ENCODE assay signal across 13 cellular contexts in the genomic region with DNA sequence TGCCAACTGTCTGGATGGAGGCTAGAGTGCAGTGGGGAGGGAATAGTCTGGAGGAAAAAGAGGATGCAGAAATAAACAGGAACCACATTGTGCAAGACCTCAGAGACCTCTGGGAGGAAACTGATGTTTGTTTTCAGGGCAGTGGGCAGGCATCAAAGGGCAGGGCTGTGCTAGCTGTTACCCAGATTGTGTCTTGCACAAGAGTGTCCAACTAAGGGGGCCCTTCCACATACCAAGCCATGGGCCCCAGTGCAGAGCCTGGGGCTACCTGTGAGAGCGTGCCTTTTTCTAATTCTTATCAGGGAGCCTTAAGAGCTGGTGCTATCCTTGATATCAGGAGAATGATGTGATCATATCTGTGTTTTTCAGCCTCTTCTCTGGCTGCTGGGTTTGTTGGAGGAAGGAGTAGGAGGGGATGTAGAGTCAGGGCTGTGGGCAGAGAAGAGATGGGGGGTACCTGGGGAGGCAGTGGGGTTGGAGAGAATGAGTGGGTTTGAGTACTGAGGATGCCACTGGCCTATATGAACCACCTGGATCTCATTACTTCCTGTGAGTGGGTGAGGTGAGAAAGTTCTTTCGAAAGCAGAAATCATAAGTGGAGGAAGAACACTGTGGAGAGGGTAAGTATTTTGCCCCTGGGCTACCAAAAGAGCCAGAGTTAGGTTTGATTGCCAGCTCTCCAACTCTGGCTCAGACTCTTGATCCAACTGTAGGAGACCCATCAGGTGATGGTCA.
A peak's percentile ranks its signal among the peaks of the same experiment; 100 is the strongest.
DNase-seq lines count a peak whose midpoint lies in the region; ATAC-seq and TF ChIP-seq lines count a peak whose summit lies in the region.
"Had no signal": no experiment of that assay in that cellular context is flagged by ENCODE, and none has a peak within 500 bp of the region (broad histone marks: within the 10 kb centered on the region; RNA-seq: fewer than 3 reads in every experiment).

No MANE protein-coding gene starts in this region.

- H3K4me3 ChIP-seq in left ventricle myocardium inferior, result no peak overlapping the region
- H3K4me3 ChIP-seq: cardiac muscle cell, psoas muscle, suprapubic skin had no signal

- H3K27ac ChIP-seq in left ventricle myocardium inferior (replicated peaks), result no peak overlapping the region
- H3K27ac ChIP-seq: cardiac muscle cell, psoas muscle, suprapubic skin had no signal

- H3K4me3 Mint-ChIP-seq in T-helper 2 cell treated with Interferon-gamma antibody and Interleukin-4, amounts not matched to agents 5 μg/mL and 100 μg/mL, for 36 hours, result peak overlapping the region; percentile 19
- peak overlapping the region; percentile 6 to 67 for H3K4me3 Mint-ChIP-seq in effector memory CD8-positive, alpha-beta T cell

- intact Hi-C loops in left cardiac atrium (cut with DNase I) (no loop called here), left ventricle myocardium inferior (cut with micrococcal nuclease) (no loop called here)

- H3K4me1 ChIP-seq in left ventricle myocardium inferior, result no peaks in the 10 kb centered on the region
- H3K4me1 ChIP-seq: psoas muscle had no signal

- no peak for DNase-seq in left cardiac atrium
- no peak for DNase-seq in left ventricle myocardium inferior
- DNase-seq in T-helper 2 cell treated with Interferon-gamma antibody and Interleukin-4, amounts not matched to agents 5 μg/mL and 100 μg/mL, for 36 hours (ENCODE audit: low spot score), result peak; percentile 62
- no peak for DNase-seq in effector memory CD8-positive, alpha-beta T cell
- DNase-seq in stimulated activated naive CD8-positive, alpha-beta T cell treated with anti-CD3 and anti-CD28 coated beads, Interleukin-15, Interleukin-2, amounts not matched to agents 100 U/mL and 50 U/mL, for 24 hours, result peak; percentile 42
- no peak for DNase-seq in dedifferentiated amniotic fluid mesenchymal stem cell (ENCODE audit: extremely low spot score)
- no peak for DNase-seq in midbrain (lab: John Stamatoyannopoulos, UW)
- DNase-seq: NCI-H2029 treated with DMSO at 0.1 percent for 48 hours, psoas muscle had no signal

- H3K27me3 Mint-ChIP-seq in T-helper 2 cell treated with Interferon-gamma antibody and Interleukin-4, amounts not matched to agents 5 μg/mL and 100 μg/mL, for 36 hours (ENCODE audit: low read depth), result no peaks in the 10 kb centered on the region
- H3K27me3 Mint-ChIP-seq in effector memory CD8-positive, alpha-beta T cell, result no peaks in the 10 kb centered on the region

- H3K36me3 Mint-ChIP-seq in T-helper 2 cell treated with Interferon-gamma antibody and Interleukin-4, amounts not matched to agents 5 μg/mL and 100 μg/mL, for 36 hours (ENCODE audit: low read depth), result peaks cover 12% of the 10 kb centered on the region
- H3K36me3 Mint-ChIP-seq in effector memory CD8-positive, alpha-beta T cell (ENCODE audit: insufficient read depth), result no peaks in the 10 kb centered on the region

- peak; percentile 12 to 46 for ATAC-seq in left cardiac atrium
- ATAC-seq in effector memory CD8-positive, alpha-beta T cell (replicated peaks), result peak; percentile 78
- peak; percentile 94 for ATAC-seq in stimulated activated naive CD8-positive, alpha-beta T cell treated with anti-CD3 and anti-CD28 coated beads, Interleukin-15, Interleukin-2, amounts not matched to agents 100 U/mL and 50 U/mL, for 24 hours
- no peak for ATAC-seq in GM19397 (IDR thresholded peaks at IDR 0.05; ENCODE audit: unreplicated experiment)
- ATAC-seq: esophagus mucosa had no signal

- H3K9me3 ChIP-seq in left ventricle myocardium inferior (replicated peaks), result no peaks in the 10 kb centered on the region
- H3K9me3 ChIP-seq: psoas muscle, suprapubic skin had no signal

- H3K4me1 Mint-ChIP-seq in T-helper 2 cell treated with Interferon-gamma antibody and Interleukin-4, amounts not matched to agents 5 μg/mL and 100 μg/mL, for 36 hours (ENCODE audit: low read depth), result peaks cover 53% of the 10 kb centered on the region
- peaks cover 24 to 26% of the 10 kb centered on the region in 2 donors for H3K4me1 Mint-ChIP-seq in effector memory CD8-positive, alpha-beta T cell (ENCODE audit: low read depth in 2 of 2)

- peaks cover 2% of the 10 kb centered on the region for H3K9me3 Mint-ChIP-seq in T-helper 2 cell treated with Interferon-gamma antibody and Interleukin-4, amounts not matched to agents 5 μg/mL and 100 μg/mL, for 36 hours
- H3K9me3 Mint-ChIP-seq in effector memory CD8-positive, alpha-beta T cell, result no peaks in the 10 kb centered on the region

- no peaks in the 10 kb centered on the region for H3K36me3 ChIP-seq in left ventricle myocardium inferior
- H3K36me3 ChIP-seq: cardiac muscle cell, suprapubic skin had no signal

- TF ChIP-seq CTCF in left ventricle myocardium inferior (IDR thresholded peaks at IDR 0.05; ENCODE audit: borderline replicate concordance), result no peak

- H3K27me3 ChIP-seq in left ventricle myocardium inferior (ENCODE audit: low read depth), result peaks cover 23% of the 10 kb centered on the region
- H3K27me3 ChIP-seq: suprapubic skin had no signal

- H3K27ac Mint-ChIP-seq in T-helper 2 cell treated with Interferon-gamma antibody and Interleukin-4, amounts not matched to agents 5 μg/mL and 100 μg/mL, for 36 hours, result peak overlapping the region; percentile 32
- H3K27ac Mint-ChIP-seq in effector memory CD8-positive, alpha-beta T cell, result peak overlapping the region; percentile 33 to 88

Comparison
In these comparisons a context has a peak if more than half of its experiments do, and no peak if none do; other contexts are left out.
1. DNase-seq: peak in T-helper 2 cell treated with Interferon-gamma antibody and Interleukin-4, amounts not matched to agents 5 μg/mL and 100 μg/mL, for 36 hours (single experiment) and stimulated activated naive CD8-positive, alpha-beta T cell treated with anti-CD3 and anti-CD28 coated beads, Interleukin-15, Interleukin-2, amounts not matched to agents 100 U/mL and 50 U/mL, for 24 hours (single experiment); none in left cardiac atrium (single experiment), left ventricle myocardium inferior (single experiment), effector memory CD8-positive, alpha-beta T cell (0 of 3), dedifferentiated amniotic fluid mesenchymal stem cell (single experiment) and midbrain (single experiment).